Comparison of ENCODE assay signal across 1 cellular context in the genomic region with DNA sequence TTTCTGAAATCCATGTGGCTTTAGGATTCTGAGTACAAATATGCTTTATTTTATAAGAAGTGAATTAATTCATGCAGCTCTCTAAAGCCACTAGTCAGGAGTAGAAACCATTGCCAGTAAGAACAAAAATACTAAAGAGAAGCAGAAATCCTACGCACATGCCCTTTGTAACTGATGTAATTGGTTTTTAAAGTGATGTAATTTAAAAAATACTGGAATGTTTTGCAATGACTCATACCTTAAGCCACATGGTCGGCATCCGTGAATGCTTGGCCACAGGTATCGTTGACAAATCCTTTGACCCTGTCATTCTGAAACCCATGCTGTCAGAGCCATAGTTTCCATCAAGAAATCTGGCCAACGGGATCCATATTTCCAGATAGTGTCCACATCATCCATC.
TF ChIP-seq lines count a peak whose summit lies in the region.

No MANE protein-coding gene starts in this region.

TF ChIP-seq in GM12878, 131 proteins besides CTCF, POLR2A, EP300 and RAD21 (continued from another document):
- TF ChIP-seq, protein P1, sequence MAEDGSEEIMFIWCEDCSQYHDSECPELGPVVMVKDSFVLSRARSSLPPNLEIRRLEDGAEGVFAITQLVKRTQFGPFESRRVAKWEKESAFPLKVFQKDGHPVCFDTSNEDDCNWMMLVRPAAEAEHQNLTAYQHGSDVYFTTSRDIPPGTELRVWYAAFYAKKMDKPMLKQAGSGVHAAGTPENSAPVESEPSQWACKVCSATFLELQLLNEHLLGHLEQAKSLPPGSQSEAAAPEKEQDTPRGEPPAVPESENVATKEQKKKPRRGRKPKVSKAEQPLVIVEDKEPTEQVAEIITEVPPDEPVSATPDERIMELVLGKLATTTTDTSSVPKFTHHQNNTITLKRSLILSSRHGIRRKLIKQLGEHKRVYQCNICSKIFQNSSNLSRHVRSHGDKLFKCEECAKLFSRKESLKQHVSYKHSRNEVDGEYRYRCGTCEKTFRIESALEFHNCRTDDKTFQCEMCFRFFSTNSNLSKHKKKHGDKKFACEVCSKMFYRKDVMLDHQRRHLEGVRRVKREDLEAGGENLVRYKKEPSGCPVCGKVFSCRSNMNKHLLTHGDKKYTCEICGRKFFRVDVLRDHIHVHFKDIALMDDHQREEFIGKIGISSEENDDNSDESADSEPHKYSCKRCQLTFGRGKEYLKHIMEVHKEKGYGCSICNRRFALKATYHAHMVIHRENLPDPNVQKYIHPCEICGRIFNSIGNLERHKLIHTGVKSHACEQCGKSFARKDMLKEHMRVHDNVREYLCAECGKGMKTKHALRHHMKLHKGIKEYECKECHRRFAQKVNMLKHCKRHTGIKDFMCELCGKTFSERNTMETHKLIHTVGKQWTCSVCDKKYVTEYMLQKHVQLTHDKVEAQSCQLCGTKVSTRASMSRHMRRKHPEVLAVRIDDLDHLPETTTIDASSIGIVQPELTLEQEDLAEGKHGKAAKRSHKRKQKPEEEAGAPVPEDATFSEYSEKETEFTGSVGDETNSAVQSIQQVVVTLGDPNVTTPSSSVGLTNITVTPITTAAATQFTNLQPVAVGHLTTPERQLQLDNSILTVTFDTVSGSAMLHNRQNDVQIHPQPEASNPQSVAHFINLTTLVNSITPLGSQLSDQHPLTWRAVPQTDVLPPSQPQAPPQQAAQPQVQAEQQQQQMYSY (CRISPR knock-in tag; IDR thresholded peaks at IDR 0.05): no peak
- TF ChIP-seq RBBP5 (conservative IDR thresholded peaks at IDR 0.05) (no peak), BCL11A (IDR thresholded peaks at IDR 0.05; ENCODE audit: low read depth, low read length) (peak; percentile 43; the same call in 1 of the 2 replicates), KDM1A (IDR thresholded peaks at IDR 0.05; ENCODE audit: borderline replicate concordance) (no peak), ZSCAN29 (IDR thresholded peaks at IDR 0.05) (no peak), JUNB (IDR thresholded peaks at IDR 0.05) (peak; percentile 89), NFYA (IDR thresholded peaks at IDR 0.05; ENCODE audit: borderline replicate concordance, low read depth, low read length) (no peak), NFIC (IDR thresholded peaks at IDR 0.05; ENCODE audit: low read depth, low read length) (peak; percentile 73; the same call in 1 of the 2 replicates), POLR2AphosphoS2 (IDR thresholded peaks at IDR 0.05; ENCODE audit: low read depth, low read length) (no peak), FOS (IDR thresholded peaks at IDR 0.05; ENCODE audit: borderline replicate concordance, extremely low read depth, insufficient read length) (no peak), TARDBP (IDR thresholded peaks at IDR 0.05; ENCODE audit: borderline replicate concordance) (no peak), EZH2 (IDR thresholded peaks at IDR 0.05; ENCODE audit: borderline replicate concordance, control insufficient read depth, low read depth, low read length) (no peak)
- TF ChIP-seq, protein P2, sequence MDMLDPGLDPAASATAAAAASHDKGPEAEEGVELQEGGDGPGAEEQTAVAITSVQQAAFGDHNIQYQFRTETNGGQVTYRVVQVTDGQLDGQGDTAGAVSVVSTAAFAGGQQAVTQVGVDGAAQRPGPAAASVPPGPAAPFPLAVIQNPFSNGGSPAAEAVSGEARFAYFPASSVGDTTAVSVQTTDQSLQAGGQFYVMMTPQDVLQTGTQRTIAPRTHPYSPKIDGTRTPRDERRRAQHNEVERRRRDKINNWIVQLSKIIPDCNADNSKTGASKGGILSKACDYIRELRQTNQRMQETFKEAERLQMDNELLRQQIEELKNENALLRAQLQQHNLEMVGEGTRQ (IDR thresholded peaks at IDR 0.05; ENCODE audit: borderline replicate concordance, low read depth, low read length): no peak
- TF ChIP-seq, protein P3, sequence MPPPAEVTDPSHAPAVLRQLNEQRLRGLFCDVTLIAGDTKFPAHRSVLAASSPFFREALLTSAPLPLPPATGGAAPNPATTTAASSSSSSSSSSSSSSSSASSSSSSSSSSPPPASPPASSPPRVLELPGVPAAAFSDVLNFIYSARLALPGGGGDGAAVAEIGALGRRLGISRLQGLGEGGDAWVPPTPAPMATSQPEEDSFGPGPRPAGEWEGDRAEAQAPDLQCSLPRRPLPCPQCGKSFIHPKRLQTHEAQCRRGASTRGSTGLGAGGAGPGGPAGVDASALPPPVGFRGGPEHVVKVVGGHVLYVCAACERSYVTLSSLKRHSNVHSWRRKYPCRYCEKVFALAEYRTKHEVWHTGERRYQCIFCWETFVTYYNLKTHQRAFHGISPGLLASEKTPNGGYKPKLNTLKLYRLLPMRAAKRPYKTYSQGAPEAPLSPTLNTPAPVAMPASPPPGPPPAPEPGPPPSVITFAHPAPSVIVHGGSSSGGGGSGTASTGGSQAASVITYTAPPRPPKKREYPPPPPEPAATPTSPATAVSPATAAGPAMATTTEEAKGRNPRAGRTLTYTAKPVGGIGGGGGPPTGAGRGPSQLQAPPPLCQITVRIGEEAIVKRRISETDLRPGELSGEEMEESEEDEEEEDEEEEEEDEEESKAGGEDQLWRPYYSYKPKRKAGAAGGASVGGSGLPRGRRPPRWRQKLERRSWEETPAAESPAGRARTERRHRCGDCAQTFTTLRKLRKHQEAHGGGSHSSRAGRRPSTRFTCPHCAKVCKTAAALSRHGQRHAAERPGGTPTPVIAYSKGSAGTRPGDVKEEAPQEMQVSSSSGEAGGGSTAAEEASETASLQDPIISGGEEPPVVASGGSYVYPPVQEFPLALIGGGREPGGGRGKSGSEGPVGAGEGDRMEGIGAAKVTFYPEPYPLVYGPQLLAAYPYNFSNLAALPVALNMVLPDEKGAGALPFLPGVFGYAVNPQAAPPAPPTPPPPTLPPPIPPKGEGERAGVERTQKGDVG (CRISPR knock-in tag; IDR thresholded peaks at IDR 0.05): no peak
